8 cellular contexts compared by ENCODE assay signal in the genomic region with DNA sequence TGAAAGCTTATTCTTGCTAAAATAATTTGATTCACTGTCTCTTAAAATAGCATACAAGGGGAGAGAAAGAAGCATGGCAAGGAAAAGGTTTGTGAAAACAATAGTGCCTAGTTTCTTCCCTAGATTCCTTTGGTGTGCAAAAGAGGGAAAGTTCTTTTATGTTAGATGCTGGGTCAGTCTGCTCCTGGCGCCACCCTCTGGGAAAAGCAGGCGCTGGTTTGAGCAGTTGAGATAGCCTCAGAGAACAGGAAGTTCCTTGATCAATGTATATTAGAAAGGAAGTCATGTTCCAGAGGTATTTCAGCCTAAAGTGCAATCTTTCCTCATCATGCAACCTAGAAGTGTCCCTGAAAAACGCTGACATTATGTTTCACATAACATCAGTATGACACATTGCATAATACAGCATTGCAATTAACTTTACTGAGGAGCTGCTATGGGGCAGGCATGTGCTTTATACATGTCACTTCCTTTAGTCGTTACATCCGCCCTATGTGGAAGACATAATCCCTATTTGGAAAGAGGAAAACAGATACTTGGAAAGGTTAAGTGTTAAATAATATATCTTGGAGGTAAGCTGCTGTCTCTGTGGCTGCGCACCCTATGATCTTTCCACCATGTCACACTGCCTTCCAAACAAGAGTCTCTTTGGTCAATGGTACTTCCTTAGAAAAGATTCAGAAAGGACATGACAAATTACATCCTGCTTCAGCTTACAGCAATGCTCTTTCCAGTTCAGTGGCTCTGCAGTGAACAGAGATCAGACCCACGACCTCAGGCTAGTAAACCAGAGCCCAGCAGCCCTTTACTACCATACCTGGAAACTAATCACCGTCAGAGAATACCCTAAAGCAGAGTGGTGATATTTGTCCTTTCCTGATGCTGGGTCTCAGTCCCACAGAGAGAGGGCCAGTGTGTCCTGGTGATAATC.
DNase-seq lines count a peak whose midpoint lies in the region; ATAC-seq, FAIRE-seq and TF ChIP-seq lines count a peak whose summit lies in the region.

No MANE protein-coding gene starts in this region.

- H3K27ac ChIP-seq in mesendoderm (ENCODE audit: low read depth, low read length) = no peak overlapping the region

- no peak overlapping the region for H2AK5ac ChIP-seq in mesendoderm (ENCODE audit: low read length)

- H3K4ac ChIP-seq in mesendoderm (ENCODE audit: low read depth, low read length) = no peak overlapping the region

- no peak overlapping the region for H3K4me2 ChIP-seq in mesendoderm (ENCODE audit: low read length)

- H2BK15ac ChIP-seq in mesendoderm (replicated peaks; ENCODE audit: low read depth) = no peak overlapping the region

- no peak for FAIRE-seq in RCC 7860 (lab: Jason Lieb, UNC)

- no peak overlapping the region for H3K9ac ChIP-seq in mesendoderm (ENCODE audit: low read length)

- no peaks in the 10 kb centered on the region for H3K4me1 ChIP-seq in mesendoderm (ENCODE audit: control insufficient read depth, low read depth, low read length)

- H4K5ac ChIP-seq in mesendoderm (ENCODE audit: low read length) = peak overlapping the region; percentile 35

- WGBS in mesendoderm (ENCODE audit: extremely low coverage, insufficient coverage, low lambda C conversion rate) = no CpG with 5 or more reads among the region's 8 CpGs

- no peaks in the 10 kb centered on the region for H3K79me2 ChIP-seq in mesendoderm (ENCODE audit: control insufficient read depth, insufficient read depth, low read length)

- DNase-seq in GM06990 (ENCODE audit: extremely low read depth, insufficient read length) = no peak
- peak; percentile 26 to 30 for DNase-seq in Kasumi-1 (lab: John Stamatoyannopoulos, UW)
- DNase-seq in astrocyte of the cerebellum (ENCODE audit: low read depth) = no peak
- peak; percentile 65 for DNase-seq in mesendoderm
- no peak for DNase-seq in RCC 7860 (ENCODE audit: low spot score)
- no peak for DNase-seq in NCI-H446 treated with DMSO at 0.1 percent for 48 hours (lab: John Stamatoyannopoulos, UW)

- H3K36me3 ChIP-seq in GM06990 (ENCODE audit: control insufficient read depth, insufficient read depth, low read length) (no peaks in the 10 kb centered on the region), mesendoderm (ENCODE audit: control insufficient read depth, insufficient read depth, low read length) (no peaks in the 10 kb centered on the region)

- no peak overlapping the region for H2BK5ac ChIP-seq in mesendoderm (ENCODE audit: low read length)

- peak; percentile 56 for TF ChIP-seq CTCF in GM06990 (IDR thresholded peaks at IDR 0.05; ENCODE audit: insufficient read depth, low read length, poor library complexity, severe bottlenecking)
- TF ChIP-seq CTCF in astrocyte of the cerebellum (IDR thresholded peaks at IDR 0.05; ENCODE audit: low read depth, low read length, missing control alignments) = peak; percentile 72

- H3K18ac ChIP-seq in mesendoderm (ENCODE audit: low read length) = no peak overlapping the region

- H3K23ac ChIP-seq in mesendoderm (ENCODE audit: low read length) = no peak overlapping the region

- H2BK120ac ChIP-seq in mesendoderm (ENCODE audit: low read depth, low read length) = no peak overlapping the region

- H3K27me3 ChIP-seq in GM06990 (replicated peaks; ENCODE audit: control insufficient read depth, insufficient read depth, low read length) (no peaks in the 10 kb centered on the region; the same call in 1 of the 2 replicates), mesendoderm (ENCODE audit: insufficient read depth, low read length, poor library complexity) (no peaks in the 10 kb centered on the region)

- no peak overlapping the region for H4K8ac ChIP-seq in mesendoderm (ENCODE audit: low read depth, low read length)

- no peaks in the 10 kb centered on the region for H3K79me1 ChIP-seq in mesendoderm (ENCODE audit: low read length)

- ATAC-seq in HG03460 (IDR thresholded peaks at IDR 0.05; ENCODE audit: unreplicated experiment) (no peak), HG03196 (IDR thresholded peaks at IDR 0.05; ENCODE audit: unreplicated experiment) (no peak)

- in situ Hi-C loops in astrocyte of the cerebellum (cut with HindIII; ENCODE audit: low sequenced_read_pairs) = loop anchor here (5.0 kb wide), 1 partner anchor 34 kb away; no protein-coding TSS in a partner anchor

- no peak overlapping the region for H3K56ac ChIP-seq in mesendoderm (ENCODE audit: low read length)

- H3K4me3 ChIP-seq in GM06990 (replicated peaks; ENCODE audit: low read depth, low read length) (no peak overlapping the region), astrocyte of the cerebellum (ENCODE audit: low read depth, low read length) (no peak overlapping the region), mesendoderm (ENCODE audit: low read length) (no peak overlapping the region)

Comparison
In these comparisons a context has a peak if more than half of its experiments do, and no peak if none do; other contexts are left out.
1. DNase-seq: peak in Kasumi-1 (2 of 2) and mesendoderm (single experiment); none in GM06990 (single experiment), astrocyte of the cerebellum (single experiment), RCC 7860 (single experiment) and NCI-H446 treated with DMSO at 0.1 percent for 48 hours (single experiment).